Comparison of ENCODE assay signal across 9 cellular contexts in genomic region chr10:100828744-100829102, GRCh38.
A peak's percentile ranks its signal among the peaks of the same experiment; 100 is the strongest.
DNase-seq lines count a peak whose midpoint lies in the region; ATAC-seq and TF ChIP-seq lines count a peak whose summit lies in the region.
"Had no signal": no experiment of that assay in that cellular context is flagged by ENCODE, and none has a peak within 500 bp of the region (broad histone marks: within the 10 kb centered on the region; RNA-seq: fewer than 3 reads in every experiment).

No MANE protein-coding gene starts in this region.

- 1 to 3% methylated on average over 16 to 20 of the region's 20 CpGs for WGBS in body of pancreas, 2 donors

- H3K4me3 ChIP-seq in CD8-positive, alpha-beta T cell (ENCODE audit: low read depth, low read length): peak overlapping the region; percentile 52
- no peak overlapping the region for H3K4me3 ChIP-seq in body of pancreas
- H3K4me3 ChIP-seq in naive thymus-derived CD4-positive, alpha-beta T cell (ENCODE audit: low read length): peak overlapping the region; percentile 56

- no peak overlapping the region for H3K27ac Mint-ChIP-seq in CD8-positive, alpha-beta T cell
- peak overlapping the region in 1 of 9 donors; percentile 50 for H3K27ac Mint-ChIP-seq in naive thymus-derived CD4-positive, alpha-beta T cell

- H3K9me3 Mint-ChIP-seq in CD8-positive, alpha-beta T cell: no peaks in the 10 kb centered on the region
- H3K9me3 Mint-ChIP-seq in naive thymus-derived CD4-positive, alpha-beta T cell: peaks cover 0 to 2% (median 0%) of the 10 kb centered on the region in 11 donors

- peak in 5 of 7 experiments; percentile 13 to 55 (median 31) for DNase-seq in CD8-positive, alpha-beta T cell
- peak; percentile 28 for DNase-seq in NAMALWA (ENCODE audit: low spot score)
- DNase-seq in body of pancreas: peak; percentile 31 to 59 (median 42)
- DNase-seq in naive thymus-derived CD4-positive, alpha-beta T cell: peak in 1 of 9 donors; percentile 21
- DNase-seq in midbrain (lab: John Stamatoyannopoulos, UW): no peak
- no peak for DNase-seq in NCI-H524 treated with DMSO at 0.1 percent for 48 hours (lab: John Stamatoyannopoulos, UW)

- no peaks in the 10 kb centered on the region for H3K9me3 ChIP-seq in CD8-positive, alpha-beta T cell (ENCODE audit: low read length)
- H3K9me3 ChIP-seq in body of pancreas: no peaks in the 10 kb centered on the region
- no peaks in the 10 kb centered on the region for H3K9me3 ChIP-seq in naive thymus-derived CD4-positive, alpha-beta T cell (ENCODE audit: control insufficient read depth in 2 of 3, low read length in 3 of 3)
- H3K9me3 ChIP-seq: adrenal gland had no signal

- no peaks in the 10 kb centered on the region for H3K36me3 Mint-ChIP-seq in CD8-positive, alpha-beta T cell
- peaks cover 0 to 5% (median 0%) of the 10 kb centered on the region in 5 donors for H3K36me3 Mint-ChIP-seq in naive thymus-derived CD4-positive, alpha-beta T cell

- peaks cover 64% of the 10 kb centered on the region for H3K27me3 ChIP-seq in CD8-positive, alpha-beta T cell (ENCODE audit: insufficient read depth, low read length)
- peaks cover 3 to 4% of the 10 kb centered on the region in 2 donors for H3K27me3 ChIP-seq in body of pancreas
- peaks cover 11 to 36% of the 10 kb centered on the region in 2 donors for H3K27me3 ChIP-seq in naive thymus-derived CD4-positive, alpha-beta T cell (ENCODE audit: control insufficient read depth in 2 of 2, insufficient read depth in 2 of 2, low read length in 2 of 2)

- TF ChIP-seq CTCF in CD8-positive, alpha-beta T cell (IDR thresholded peaks at IDR 0.05): no peak
- TF ChIP-seq CTCF in body of pancreas (IDR thresholded peaks at IDR 0.05): no peak

- CTCF ChIA-PET in CD8-positive, alpha-beta T cell (lab: Charles Lee): no interaction called here
- CTCF ChIA-PET in naive thymus-derived CD4-positive, alpha-beta T cell (lab: Charles Lee): no interaction called here

- H3K4me1 Mint-ChIP-seq in CD8-positive, alpha-beta T cell (ENCODE audit: low read depth): peaks cover 25% of the 10 kb centered on the region
- peaks cover 25 to 45% (median 31%) of the 10 kb centered on the region in 7 donors for H3K4me1 Mint-ChIP-seq in naive thymus-derived CD4-positive, alpha-beta T cell

- H3K4me1 ChIP-seq in CD8-positive, alpha-beta T cell (ENCODE audit: insufficient read depth, low read length): peaks cover 38% of the 10 kb centered on the region
- H3K4me1 ChIP-seq in body of pancreas: peaks cover 35% of the 10 kb centered on the region
- peaks cover 9% of the 10 kb centered on the region in 2 donors for H3K4me1 ChIP-seq in naive thymus-derived CD4-positive, alpha-beta T cell (ENCODE audit: control insufficient read depth in 2 of 2, insufficient read depth in 2 of 2, low read length in 2 of 2)

- intact Hi-C loops in CD8-positive, alpha-beta T cell (cut with DNase I, micrococcal nuclease): loop anchor here (2.0 to 5.0 kb wide), 2 partner anchors 84 to 266 kb away; partner anchors contain the start of gene SLF2 (in 1 of the 2)
- intact Hi-C loops in body of pancreas (cut with DNase I): no loop called here
- intact Hi-C loops in naive thymus-derived CD4-positive, alpha-beta T cell (cut with micrococcal nuclease): loop anchor here (2.0 to 10.0 kb wide), 3 partner anchors 81 to 396 kb away; partner anchors contain the start of genes LBX1 (in 1 of the 2), PAX2 (in 1 of the 2) and SLF2 (in 1 of the 2)

- no peak overlapping the region for H3K27ac ChIP-seq in CD8-positive, alpha-beta T cell (ENCODE audit: low read depth, low read length)
- H3K27ac ChIP-seq in body of pancreas: no peak overlapping the region
- H3K27ac ChIP-seq in naive thymus-derived CD4-positive, alpha-beta T cell (ENCODE audit: low read depth, low read length): no peak overlapping the region
- H3K27ac ChIP-seq: adrenal gland had no signal

- peak overlapping the region; percentile 85 for H3K4me3 Mint-ChIP-seq in CD8-positive, alpha-beta T cell
- peak overlapping the region; percentile 85 to 97 (median 88) for H3K4me3 Mint-ChIP-seq in naive thymus-derived CD4-positive, alpha-beta T cell

- H3K27me3 Mint-ChIP-seq in CD8-positive, alpha-beta T cell (ENCODE audit: low read depth): peaks cover 74% of the 10 kb centered on the region
- peaks cover 20 to 84% (median 40%) of the 10 kb centered on the region in 5 donors for H3K27me3 Mint-ChIP-seq in naive thymus-derived CD4-positive, alpha-beta T cell

- POLR2A ChIA-PET in CD8-positive, alpha-beta T cell (lab: Charles Lee): no interaction called here
- POLR2A ChIA-PET in naive thymus-derived CD4-positive, alpha-beta T cell (lab: Charles Lee): no interaction called here

- peak; percentile 62 for ATAC-seq in CD8-positive, alpha-beta T cell
- ATAC-seq in body of pancreas (peak; percentile 54), GM21717 (IDR thresholded peaks at IDR 0.05; ENCODE audit: unreplicated experiment) (no peak), HG02870 (IDR thresholded peaks at IDR 0.05; ENCODE audit: unreplicated experiment) (no peak)
- ATAC-seq in naive thymus-derived CD4-positive, alpha-beta T cell: no peak

- no peaks in the 10 kb centered on the region for H3K36me3 ChIP-seq in CD8-positive, alpha-beta T cell (ENCODE audit: insufficient read depth, low read length)
- H3K36me3 ChIP-seq in body of pancreas (replicated peaks in 1 of 2; ENCODE audit: insufficient read depth in 1 of 2, low read depth in 2 of 2): no peaks in the 10 kb centered on the region
- H3K36me3 ChIP-seq in naive thymus-derived CD4-positive, alpha-beta T cell (ENCODE audit: control insufficient read depth in 2 of 3, insufficient read depth in 3 of 3, low read length in 3 of 3): no peaks in the 10 kb centered on the region
- H3K36me3 ChIP-seq: adrenal gland had no signal

- no peak for TF ChIP-seq POLR2A in body of pancreas (IDR thresholded peaks at IDR 0.05)

Comparison
In these comparisons a context has a peak if more than half of its experiments do, and no peak if none do; other contexts are left out.
1. ATAC-seq: peak in CD8-positive, alpha-beta T cell (single experiment) and body of pancreas (single experiment); none in naive thymus-derived CD4-positive, alpha-beta T cell (single experiment), GM21717 (single experiment) and HG02870 (single experiment).
2. DNase-seq: peak in CD8-positive, alpha-beta T cell (5 of 7), NAMALWA (single experiment) and body of pancreas (4 of 4); none in midbrain (single experiment) and NCI-H524 treated with DMSO at 0.1 percent for 48 hours (single experiment).
3. H3K4me3 ChIP-seq: peak in CD8-positive, alpha-beta T cell (single experiment) and naive thymus-derived CD4-positive, alpha-beta T cell (single experiment); none in body of pancreas (0 of 2).